ENCODE assay signal across 19 cellular contexts in the genomic region with DNA sequence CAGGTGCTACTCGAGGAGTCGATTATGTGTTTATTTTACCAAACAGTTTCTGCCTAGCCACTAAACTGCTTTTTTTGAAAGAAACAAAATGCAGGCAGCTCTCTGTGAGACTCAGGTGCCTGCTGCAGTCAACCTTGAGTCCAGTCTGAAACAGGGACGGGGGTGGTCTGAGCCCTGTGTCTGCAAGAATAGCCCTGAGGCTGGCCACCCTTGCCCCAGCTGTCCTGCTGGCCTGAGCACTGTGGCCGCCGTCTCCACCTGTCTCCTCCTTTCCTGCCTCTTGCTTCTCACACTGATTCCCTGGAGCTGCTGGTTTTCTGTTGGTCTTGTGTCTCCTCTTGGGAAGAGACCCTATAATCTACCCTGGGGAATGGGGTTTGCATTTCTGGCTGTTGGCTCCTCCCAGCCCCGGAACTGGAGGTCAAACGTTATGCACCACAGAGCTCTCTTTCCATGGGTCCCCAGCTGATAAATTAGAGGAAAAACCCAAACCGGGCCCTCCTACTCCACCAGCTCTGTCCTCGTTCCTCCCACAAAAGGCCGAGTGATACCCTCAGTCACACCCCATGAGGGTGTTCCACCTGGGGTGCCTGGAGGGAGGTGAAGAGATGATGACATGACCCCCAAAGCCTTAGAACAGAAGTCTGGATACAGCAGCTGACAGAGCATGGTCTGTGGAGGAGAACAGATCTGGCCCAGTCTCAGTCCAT. TPM values are rescaled to one million over a fixed set of nuclear protein-coding genes. Genes with fewer than 3 reads are reported as not detected.
DNase-seq lines count a peak whose midpoint lies in the region; ATAC-seq and TF ChIP-seq lines count a peak whose summit lies in the region.
"Had no signal": no experiment of that assay in that cellular context is flagged by ENCODE, and none has a peak within 500 bp of the region (broad histone marks: within the 10 kb centered on the region; RNA-seq: fewer than 3 reads in every experiment).

No MANE protein-coding gene starts in this region.

- H2AFZ ChIP-seq in SK-N-SH (ENCODE audit: low read depth) (no peak overlapping the region), GM23248 (peak overlapping the region; percentile 41; the same call in 1 of the 2 replicates), osteoblast (ENCODE audit: low read length) (peak overlapping the region; percentile 57)

- DNase-seq in SK-N-SH: no peak
- no peak for DNase-seq in GM23248
- DNase-seq in ecto neural progenitor cell (ENCODE audit: low spot score): peak; percentile 35
- DNase-seq in osteoblast (ENCODE audit: insufficient read length, low spot score, missing footprints): peak; percentile 58
- no peak for DNase-seq in NCI-H1694 treated with DMSO at 0.1 percent for 48 hours (lab: John Stamatoyannopoulos, UW)
- no peak for DNase-seq in NCI-H82 treated with DMSO at 0.1 percent for 48 hours (lab: John Stamatoyannopoulos, UW; ENCODE audit: unreplicated experiment)
- DNase-seq: CD4-positive, CD25-positive, alpha-beta regulatory T cell; COR-L47; DMS 273 treated with DMSO at 0.1 percent for 48 hours; NCI-H2029; NCI-H524 treated with DMSO at 0.1 percent for 48 hours had no signal

- TF ChIP-seq CTCF in SK-N-SH (IDR thresholded peaks at IDR 0.05) (no peak), osteoblast (IDR thresholded peaks at IDR 0.05; ENCODE audit: extremely low read depth, low read depth, low read length) (no peak)

- in situ Hi-C loops in GM23248 (cut with MboI): loop anchor here (25.0 kb wide), 2 partner anchors 317 to 617 kb away; no protein-coding TSS in a partner anchor

- H4K20me1 ChIP-seq in SK-N-SH (ENCODE audit: insufficient read depth) (no peaks in the 10 kb centered on the region), GM23248 (ENCODE audit: insufficient read depth) (no peaks in the 10 kb centered on the region), osteoblast (ENCODE audit: insufficient read depth, low read length) (no peaks in the 10 kb centered on the region)

- no peak overlapping the region for H3K27ac ChIP-seq in SK-N-SH (ENCODE audit: low read depth in 2 of 2, low read length in 1 of 2)
- H3K27ac ChIP-seq in GM23248: no peak overlapping the region
- no peak overlapping the region for H3K27ac ChIP-seq in osteoblast (ENCODE audit: low read depth, low read length)
- H3K27ac ChIP-seq: 22Rv1, Peyer's patch had no signal

- POLR2A ChIA-PET in SK-N-SH (lab: Yijun Ruan, JAX): interaction anchor here (0.8 to 2.5 kb wide), 3 partner anchors 10 to 166 kb away, joined by 4 to 7 read pairs (median 4); partner anchors contain the start of genes OGDHL and SLC18A3

- CTCF ChIA-PET in SK-N-SH (lab: Yijun Ruan, JAX): interaction anchor here (0.6 to 4.0 kb wide), 42 partner anchors 8 to 1287 kb away, joined by 3 to 36 read pairs (median 4); partner anchors contain the start of genes OGDHL, PARG and TIMM23B

- H3K9me2 ChIP-seq in SK-N-SH (no peaks in the 10 kb centered on the region), GM23248 (ENCODE audit: insufficient read depth) (no peaks in the 10 kb centered on the region)

- TF ChIP-seq RAD21 in SK-N-SH (IDR thresholded peaks at IDR 0.05; ENCODE audit: low read length): no peak

- no peak for TF ChIP-seq EP300 in SK-N-SH (IDR thresholded peaks at IDR 0.05; ENCODE audit: borderline replicate concordance in 1 of 2, low read depth in 1 of 2, low read length in 1 of 2)

- H3K4me2 ChIP-seq in SK-N-SH: no peak overlapping the region
- H3K4me2 ChIP-seq in GM23248 (ENCODE audit: unreplicated experiment): no peak overlapping the region
- H3K4me2 ChIP-seq in osteoblast (ENCODE audit: insufficient read depth, low read length): peak overlapping the region; percentile 53

- no peaks in the 10 kb centered on the region for H3K36me3 ChIP-seq in SK-N-SH (replicated peaks in 1 of 2; ENCODE audit: control insufficient read depth in 1 of 2, insufficient read depth in 2 of 2, low read length in 1 of 2)
- H3K36me3 ChIP-seq in GM23248 (ENCODE audit: low read depth): no peaks in the 10 kb centered on the region
- H3K36me3 ChIP-seq in osteoblast (ENCODE audit: insufficient read depth, low read length): no peaks in the 10 kb centered on the region
- H3K36me3 ChIP-seq: HAP-1, Peyer's patch had no signal

- H3K27me3 ChIP-seq in SK-N-SH (ENCODE audit: insufficient read depth): no peaks in the 10 kb centered on the region
- H3K27me3 ChIP-seq in GM23248 (replicated peaks; ENCODE audit: insufficient read depth): no peaks in the 10 kb centered on the region
- no peaks in the 10 kb centered on the region for H3K27me3 ChIP-seq in osteoblast (ENCODE audit: insufficient read depth, low read length)
- H3K27me3 ChIP-seq: Peyer's patch had no signal

- ATAC-seq in SK-N-SH treated with all-trans-retinoic acid at 6 μM for 48 hours: peak; percentile 6; the same call in 2 of the 3 replicates
- ATAC-seq in HG03280 (IDR thresholded peaks at IDR 0.05; ENCODE audit: unreplicated experiment): no peak

- H3K4me3 ChIP-seq in SK-N-SH (ENCODE audit: low read depth in 2 of 2, low read length in 1 of 2) (no peak overlapping the region), GM23248 (no peak overlapping the region), osteoblast (ENCODE audit: insufficient read depth, low read length) (no peak overlapping the region)
- H3K4me3 ChIP-seq: HAP-1, K562, Peyer's patch had no signal

- H3K9ac ChIP-seq in SK-N-SH: no peak overlapping the region
- H3K9ac ChIP-seq in GM23248: no peak overlapping the region

- H3F3A ChIP-seq in SK-N-SH (replicated peaks; ENCODE audit: insufficient read depth) (no peaks in the 10 kb centered on the region), GM23248 (ENCODE audit: insufficient read depth) (peaks cover 3% of the 10 kb centered on the region; the same call in 1 of the 2 replicates)

- H3K4me1 ChIP-seq in SK-N-SH (ENCODE audit: control insufficient read depth in 1 of 2, insufficient read depth in 2 of 2, low read depth in 1 of 2, low read length in 1 of 2): peaks cover 0 to 13% of the 10 kb centered on the region in 2 experiments; a peak in 1 of 4 replicates
- H3K4me1 ChIP-seq in GM23248 (ENCODE audit: insufficient read depth): peaks cover 10% of the 10 kb centered on the region; the same call in 1 of the 2 replicates
- H3K4me1 ChIP-seq in osteoblast (ENCODE audit: insufficient read depth, low read length): peaks cover 3% of the 10 kb centered on the region
- H3K4me1 ChIP-seq: HAP-1, Peyer's patch had no signal

- H3K79me2 ChIP-seq in SK-N-SH (ENCODE audit: insufficient read depth): no peaks in the 10 kb centered on the region
- H3K79me2 ChIP-seq in GM23248 (ENCODE audit: insufficient read depth): no peaks in the 10 kb centered on the region
- no peaks in the 10 kb centered on the region for H3K79me2 ChIP-seq in osteoblast (ENCODE audit: insufficient read depth, low read length)

- H3K9me3 ChIP-seq in SK-N-SH: no peaks in the 10 kb centered on the region
- no peaks in the 10 kb centered on the region for H3K9me3 ChIP-seq in GM23248 (ENCODE audit: low read depth)
- no peaks in the 10 kb centered on the region for H3K9me3 ChIP-seq in osteoblast (ENCODE audit: low read depth, low read length)
- H3K9me3 ChIP-seq: HAP-1, Peyer's patch had no signal

- WGBS in SK-N-SH (ENCODE audit: low lambda C conversion rate): 72% methylated on average over 10 of the region's 10 CpGs
- 71 to 76% methylated on average over 10 of the region's 10 CpGs for WGBS in GM23248 (ENCODE audit: low coverage in 1 of 2, low lambda C conversion rate in 2 of 2, missing lambda C conversion rate in 2 of 2), 2 experiments

TF ChIP-seq in SK-N-SH treated with all-trans-retinoic acid at 6 μM for 48 hours, 23 proteins besides CTCF, POLR2A, EP300 and RAD21:
- TF ChIP-seq PPARA (CRISPR knock-in tag; IDR thresholded peaks at IDR 0.05; ENCODE audit: borderline replicate concordance) (no peak), ZC3H10 (CRISPR knock-in tag; IDR thresholded peaks at IDR 0.05) (no peak), ISL1 (CRISPR knock-in tag; IDR thresholded peaks at IDR 0.05) (no peak)
TF ChIP-seq in SK-N-SH treated with all-trans-retinoic acid at 6 μM for 48 hours: peak in this region for 0.

TF ChIP-seq in SK-N-SH, 30 proteins besides CTCF, POLR2A, EP300 and RAD21 (continues in another document):
- TF ChIP-seq RXRA (IDR thresholded peaks at IDR 0.05; ENCODE audit: borderline replicate concordance, low read depth) (no peak), FOXM1 (IDR thresholded peaks at IDR 0.05; ENCODE audit: low read depth) (no peak), SMC3 (IDR thresholded peaks at IDR 0.05; ENCODE audit: low read depth, low read length) (no peak), FOSL2 (IDR thresholded peaks at IDR 0.05; ENCODE audit: borderline replicate concordance, low read depth) (no peak), TEAD4 (IDR thresholded peaks at IDR 0.05; ENCODE audit: borderline replicate concordance, insufficient read depth) (no peak)

RNA-seq across cellular contexts. Expression of gene SLC18A3, which starts 15.0 kb away (rescaled TPM):
- polyA plus RNA-seq in SK-N-SH (2012; rRNA removed) (1.7 TPM in 2 replicates), GM23248 (2016; fragmentation: Nextera tagmentation; extraction: Ambion mirVana) (not detected in 2 replicates)
- 0.84 and 1.6 TPM in 2 replicates for polyA plus RNA-seq in SK-N-SH (2012; cell fraction: cytosol; rRNA removed)
- 1.1 and 1.4 TPM in 2 replicates for polyA plus RNA-seq in SK-N-SH (2012; cell fraction: nucleus; rRNA removed)
- total RNA-seq in GM23248 (2014; rRNA removed; shearing (Covaris generic)): not detected in 2 replicates
- total RNA-seq in osteoblast: not detected in 2 replicates
- total RNA-seq: CD4-positive, CD25-positive, alpha-beta regulatory T cell; G401; K562; SK-MEL-5 had no signal
- polyA plus RNA-seq: CD4-positive, CD25-positive, alpha-beta regulatory T cell; K562 had no signal

RNA-seq across cellular contexts. Expression of gene CHAT, which starts 18.7 kb away (rescaled TPM):
- 0.08 TPM in 1 of 2 replicates, not detected in the other for polyA plus RNA-seq in SK-N-SH (2012; rRNA removed)
- polyA plus RNA-seq in SK-N-SH (2012; cell fraction: cytosol; rRNA removed): not detected in 2 replicates
- 0.08 TPM in 1 of 2 replicates, not detected in the other for polyA plus RNA-seq in SK-N-SH (2012; cell fraction: nucleus; rRNA removed)
- not detected in 2 replicates for total RNA-seq in GM23248 (2014; rRNA removed; shearing (Covaris generic))
- polyA plus RNA-seq in GM23248 (2016; fragmentation: Nextera tagmentation; extraction: Ambion mirVana): not detected in 2 replicates
- not detected in 2 replicates for total RNA-seq in osteoblast
- total RNA-seq: CD4-positive, CD25-positive, alpha-beta regulatory T cell; G401; K562; SK-MEL-5 had no signal
- polyA plus RNA-seq: CD4-positive, CD25-positive, alpha-beta regulatory T cell; K562 had no signal

RNA-seq across cellular contexts. Expression of gene ERCC6, which starts 56.2 kb away (rescaled TPM):
- polyA plus RNA-seq in SK-N-SH (2012; rRNA removed) (4.5 and 6.2 TPM in 2 replicates), GM23248 (2016; fragmentation: Nextera tagmentation; extraction: Ambion mirVana) (47.6 and 50.8 TPM in 2 replicates)
- polyA plus RNA-seq in SK-N-SH (2012; cell fraction: cytosol; rRNA removed): 5.3 and 5.4 TPM in 2 replicates
- polyA plus RNA-seq in SK-N-SH (2012; cell fraction: nucleus; rRNA removed): 7.9 and 12.0 TPM in 2 replicates
- 69.2 and 101 TPM in 2 replicates for total RNA-seq in GM23248 (2014; rRNA removed; shearing (Covaris generic))
- total RNA-seq in osteoblast: 52.7 and 54.3 TPM in 2 replicates

Comparison
In these comparisons a context has a peak if more than half of its experiments do, and no peak if none do; other contexts are left out.
1. DNase-seq: peak in ecto neural progenitor cell (single experiment) and osteoblast (single experiment); none in SK-N-SH (single experiment), GM23248 (single experiment), NCI-H1694 treated with DMSO at 0.1 percent for 48 hours (single experiment) and NCI-H82 treated with DMSO at 0.1 percent for 48 hours (single experiment).